Comparison of ENCODE assay signal across 22 cellular contexts in the genomic region with DNA sequence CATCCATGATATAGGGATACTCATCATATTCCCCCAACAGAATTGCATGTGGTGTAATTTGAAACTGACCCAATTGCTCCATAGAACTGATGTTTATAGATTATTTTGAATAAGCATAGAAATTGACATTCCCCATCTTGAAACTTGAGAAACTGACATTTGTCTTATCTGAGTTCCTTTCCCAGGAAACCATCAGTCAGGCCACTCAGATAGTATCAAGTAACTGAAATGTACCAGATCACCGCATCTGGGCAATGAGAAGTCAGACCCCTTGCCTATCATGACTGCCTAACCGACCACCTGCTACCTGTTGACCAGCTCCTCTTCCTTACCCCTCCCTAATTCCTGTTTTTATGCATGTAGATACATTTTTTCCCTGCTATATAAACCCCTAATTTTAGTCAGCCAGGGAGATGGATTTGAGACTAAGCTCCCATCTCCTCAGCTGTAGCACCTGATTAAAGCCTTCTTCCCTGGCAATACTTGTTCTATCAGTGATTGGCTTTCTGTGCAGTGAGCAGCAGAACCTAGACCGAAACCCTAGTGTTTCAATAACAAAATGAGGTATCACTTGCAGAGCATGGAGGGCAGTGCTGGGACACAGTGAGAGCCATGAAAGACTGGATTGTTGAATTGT.
"Had no signal": no experiment of that assay in that cellular context is flagged by ENCODE, and none has a peak within 500 bp of the region (broad histone marks: within the 10 kb centered on the region; RNA-seq: fewer than 3 reads in every experiment).

No MANE protein-coding gene starts in this region.

- H3K4me3 ChIP-seq: colonic mucosa, esophagus squamous epithelium, lower lobe of right lung, pancreas, stomach, thyroid gland had no signal

- ATAC-seq: left ventricle myocardium superior; lower lobe of right lung; natural killer cell treated with Interleukin-12 subunit alpha and Interleukin-12 subunit beta and Interleukin-15 and Interleukin-18, amount 100 ng/mL, for 72 hours; pancreas; sciatic nerve; stimulated activated effector memory CD8-positive, alpha-beta T cell treated with anti-CD3 and anti-CD28 coated beads, Interleukin-12 subunit alpha, Interleukin-12 subunit beta, amount 100 ng/mL, for 72 hours had no signal

- H3K27me3 ChIP-seq: colonic mucosa, pancreas, stomach, thyroid gland had no signal

- H3K9me3 ChIP-seq: colonic mucosa, pancreas, thyroid gland had no signal

- H3K36me3 ChIP-seq: colonic mucosa, esophagus squamous epithelium, lower lobe of right lung, neutrophil, pancreas, stomach, thyroid gland had no signal

- H3K4me1 ChIP-seq: colonic mucosa, esophagus squamous epithelium, lower lobe of right lung, pancreas, thyroid gland had no signal

- FAIRE-seq: keratinocyte, pancreas had no signal

- DNase-seq: colonic mucosa; effector CD8-positive, alpha-beta T cell; erythroblast; esophagus squamous epithelium; foreskin melanocyte; hypothalamus; left ventricle myocardium superior; lower lobe of right lung; naive B cell; pancreas; retina; stimulated activated CD4-positive, alpha-beta T cell treated with anti-CD3 and anti-CD28 coated beads, Interleukin-2, amount 100 ng/mL, for 24 hours; stimulated activated CD4-positive, alpha-beta T cell treated with anti-CD3 and anti-CD28 coated beads, Interleukin-4, amount 100 ng/mL, for 24 hours; stimulated activated naive CD4-positive, alpha-beta T cell treated with Interleukin-2 at 50 U/mL for 16 hours; stomach; thyroid gland; trophoblast cell had no signal

- H3K27ac ChIP-seq: colonic mucosa, esophagus squamous epithelium, lower lobe of right lung, neutrophil, pancreas, stomach, thyroid gland had no signal
